In the genomic region with DNA sequence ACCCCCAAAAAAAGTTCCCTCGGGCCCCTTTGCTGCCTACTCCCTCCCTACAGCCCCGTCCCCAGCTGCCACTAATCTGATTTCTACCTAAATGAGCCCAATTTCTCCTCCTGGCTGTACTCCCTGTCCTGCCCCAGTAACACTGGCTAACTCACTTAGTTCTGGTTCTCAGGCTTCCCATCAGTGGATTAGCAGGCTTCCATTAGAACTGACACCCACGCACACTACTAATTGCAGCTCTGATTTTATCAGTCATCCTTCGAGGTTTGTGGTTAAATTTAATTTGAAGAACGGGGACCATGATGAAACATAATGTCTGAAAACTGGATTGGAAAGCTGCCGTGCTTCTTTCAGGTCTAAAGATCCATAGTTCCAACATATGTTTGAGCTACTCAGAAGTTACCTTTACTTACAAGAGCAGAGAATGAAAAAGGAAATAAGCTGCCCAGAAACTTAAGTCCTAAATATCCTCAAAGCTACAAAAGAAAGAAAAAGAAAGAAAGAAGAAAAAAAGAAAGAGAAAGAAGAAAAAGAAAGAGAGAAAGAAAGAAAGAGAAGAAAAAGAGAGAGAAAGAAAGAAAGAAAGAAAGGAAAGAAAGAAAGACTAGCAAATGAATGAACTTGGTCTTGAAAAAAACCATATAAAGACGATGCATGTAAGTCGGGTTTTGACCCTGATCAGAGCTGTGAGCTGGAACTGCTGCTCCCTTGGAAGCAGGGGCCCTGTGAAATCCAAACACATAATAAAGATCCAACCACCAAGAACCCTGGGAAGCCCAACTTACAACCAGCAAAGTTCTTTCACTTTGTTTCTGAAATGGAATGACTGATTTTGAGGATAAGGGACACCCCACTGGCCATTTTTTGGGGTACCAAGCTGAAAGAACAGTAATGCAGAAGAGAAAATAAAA, we compare ENCODE assay signal across 1 cellular context.
TF ChIP-seq lines count a peak whose summit lies in the region.

No MANE protein-coding gene starts in this region.

TF ChIP-seq in PFSK-1, 5 proteins besides CTCF, POLR2A, EP300 and RAD21 (continued from another document):
- TF ChIP-seq TAF1 (IDR thresholded peaks at IDR 0.05; ENCODE audit: borderline replicate concordance, insufficient read depth, low read length), result no peak
